ENCODE assay signal across 1 cellular context in the genomic region with DNA sequence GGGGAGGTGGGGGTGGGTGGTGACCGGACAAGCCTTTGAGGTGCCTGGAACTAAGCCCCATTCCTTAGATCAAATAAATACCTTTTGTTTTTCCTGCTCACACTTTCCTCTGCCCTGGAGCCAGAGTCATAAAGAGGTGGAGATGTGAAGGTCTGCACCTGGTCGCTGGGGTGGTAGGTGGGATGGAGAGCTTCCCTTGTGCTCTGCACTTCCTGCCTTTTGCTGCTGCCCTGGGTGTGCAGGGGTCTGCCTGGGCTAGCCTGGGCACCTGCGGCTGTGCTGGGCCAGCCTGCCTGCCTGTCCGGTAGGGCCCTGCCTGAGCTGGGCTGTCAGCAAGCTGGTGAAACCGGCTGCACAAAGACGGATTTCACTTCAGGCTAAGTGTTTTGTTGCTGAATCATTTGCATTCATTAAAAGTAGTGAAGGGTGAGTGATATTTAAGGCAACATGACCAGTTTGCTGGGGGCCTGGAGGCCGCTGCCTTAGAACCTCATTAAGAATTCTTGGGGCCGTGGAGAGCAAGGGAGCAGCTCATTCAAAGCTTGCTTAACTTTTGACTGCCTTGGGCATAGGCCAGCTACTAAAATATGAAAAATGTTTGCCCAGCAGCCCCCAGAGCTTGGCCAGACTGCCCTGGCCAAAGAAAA.
TF ChIP-seq lines count a peak whose summit lies in the region.

No MANE protein-coding gene starts in this region.

TF ChIP-seq in H1, 55 proteins besides CTCF, POLR2A, EP300 and RAD21:
- TF ChIP-seq HDAC2 (IDR thresholded peaks at IDR 0.05; ENCODE audit: borderline replicate concordance in 1 of 2, low read depth in 2 of 2, low read length in 2 of 2) (no peak), ASH2L (IDR thresholded peaks at IDR 0.05; ENCODE audit: low read length) (peak; percentile 12)
